ENCODE assay signal across 4 cellular contexts in the genomic region with DNA sequence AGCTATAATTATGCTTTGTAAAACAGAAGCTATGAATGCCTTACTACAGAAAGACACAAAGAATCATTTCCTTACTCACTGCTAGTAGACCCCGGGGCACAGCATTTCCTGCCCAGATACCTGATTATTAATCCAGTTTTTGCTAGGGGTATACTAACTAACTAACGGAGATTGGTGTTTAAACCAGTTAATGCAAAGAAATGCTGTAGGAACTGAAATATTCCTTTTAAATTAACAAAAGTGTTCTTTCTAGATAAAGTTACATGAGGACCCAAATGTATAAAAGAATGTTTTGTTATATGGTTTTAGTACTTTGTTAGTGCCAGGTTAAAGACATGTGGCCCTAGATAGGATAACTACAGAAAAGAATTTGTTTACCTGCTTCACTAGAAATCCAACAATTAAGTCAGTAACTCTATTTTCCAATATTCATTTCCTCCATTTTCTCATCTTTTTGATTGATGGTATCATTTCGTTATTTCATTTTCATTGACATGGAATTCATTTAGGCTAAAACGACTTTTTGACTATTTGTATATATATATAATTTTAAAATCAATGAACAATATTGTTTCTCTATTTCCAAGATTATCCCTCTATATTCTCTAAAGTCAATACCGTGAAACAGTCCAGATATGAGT.
A peak's percentile ranks its signal among the peaks of the same experiment; 100 is the strongest.
DNase-seq lines count a peak whose midpoint lies in the region; ATAC-seq, FAIRE-seq and TF ChIP-seq lines count a peak whose summit lies in the region.
"Not testable (repeated sequence)": the region's sequence is repeated elsewhere in the genome, so short reads cannot be mapped to it uniquely, and the experiment has no call there.

No MANE protein-coding gene starts in this region.

- peak overlapping the region; percentile 23; the same call in 1 of the 2 replicates for H3K4me2 ChIP-seq in HepG2 (ENCODE audit: low read depth, low read length)

- in situ Hi-C loops in HepG2 (cut with HindIII; ENCODE audit: extremely low pct_ligation_motif_present, low pct_unique_long_range_greater_than_20kb) = not testable (repeated sequence)

- WGBS in HepG2 (ENCODE audit: low lambda C conversion rate) = 23% methylated on average over 5 of the region's 5 CpGs

- TF ChIP-seq CTCF in HepG2 (CRISPR knock-in tag; IDR thresholded peaks at IDR 0.05) = not testable (repeated sequence)

- H3K27me3 ChIP-seq in HepG2 (ENCODE audit: control insufficient read depth in 1 of 2, insufficient read depth in 2 of 2, low read length in 2 of 2) = not testable (repeated sequence)

- not testable (repeated sequence) for H3K4me3 ChIP-seq in HepG2 (replicated peaks in 1 of 3; ENCODE audit: insufficient read depth in 1 of 3, low read depth in 2 of 3, low read length in 3 of 3)

- BruUV-seq in HepG2 (replicated peaks; lab: Mats Ljungman, UMichigan) = not testable (repeated sequence)

- not testable (repeated sequence) for FAIRE-seq in HepG2 (lab: Jason Lieb, UNC)

- CTCF ChIA-PET in HepG2 (lab: Yijun Ruan, JAX; ENCODE audit: low intra/inter-chr PET ratio, low total read pairs) = not testable (repeated sequence)

- not testable (repeated sequence) for H2AFZ ChIP-seq in HepG2 (ENCODE audit: low read length)

- not testable (repeated sequence) for ATAC-seq in HepG2

- DNase-seq in NCI-H524 (lab: John Stamatoyannopoulos, UW) (peak; percentile 25 to 40), NCI-H748 (lab: John Stamatoyannopoulos, UW; ENCODE audit: unreplicated experiment) (peak; percentile 33), NCI-H82 treated with DMSO at 0.1 percent for 48 hours (lab: John Stamatoyannopoulos, UW; ENCODE audit: unreplicated experiment) (peak; percentile 48)
- not testable (repeated sequence) for DNase-seq in HepG2 (ENCODE audit: low spot score)

- not testable (repeated sequence) for H3K9me3 ChIP-seq in HepG2 (ENCODE audit: low read length)

- intact Hi-C loops in HepG2 (cut with micrococcal nuclease; ENCODE audit: unreplicated experiment) = not testable (repeated sequence)

- not testable (repeated sequence) for TF ChIP-seq RAD21 in HepG2 (CRISPR knock-in tag; IDR thresholded peaks at IDR 0.05)

- not testable (repeated sequence) for TF ChIP-seq POLR2A in HepG2 (IDR thresholded peaks at IDR 0.05; ENCODE audit: insufficient read depth in 1 of 2, low read depth in 2 of 2, low read length in 2 of 2)

- POLR2A ChIA-PET in HepG2 (lab: Yijun Ruan, JAX) = not testable (repeated sequence)

- not testable (repeated sequence) for H3K27ac ChIP-seq in HepG2 (ENCODE audit: extremely low read length, insufficient read depth, low read length)

- H3K4me1 ChIP-seq in HepG2 (ENCODE audit: insufficient read depth, low read length) = not testable (repeated sequence)

- TF ChIP-seq EP300 in HepG2 (IDR thresholded peaks at IDR 0.05; ENCODE audit: low read depth in 2 of 2, low read length in 2 of 2); HepG2 (CRISPR knock-in tag; IDR thresholded peaks at IDR 0.05; ENCODE audit: borderline replicate concordance): not testable (repeated sequence)

- not testable (repeated sequence) for H3K36me3 ChIP-seq in HepG2 (replicated peaks in 1 of 2; ENCODE audit: control insufficient read depth in 1 of 2, insufficient read depth in 2 of 2, low read length in 2 of 2)

- H3K9ac ChIP-seq in HepG2 (ENCODE audit: insufficient read depth, low read depth, low read length) = not testable (repeated sequence)

- H3K79me2 ChIP-seq in HepG2 (ENCODE audit: insufficient read depth, low read length) = peaks cover 76% of the 10 kb centered on the region

- H4K20me1 ChIP-seq in HepG2 (ENCODE audit: insufficient read depth, low read length) = peaks cover 14% of the 10 kb centered on the region
